ENCODE assay signal across 8 cellular contexts in genomic region chr15:66356359-66357236, GRCh38.
DNase-seq lines count a peak whose midpoint lies in the region; ATAC-seq lines count a peak whose summit lies in the region.

A gene with protein sequence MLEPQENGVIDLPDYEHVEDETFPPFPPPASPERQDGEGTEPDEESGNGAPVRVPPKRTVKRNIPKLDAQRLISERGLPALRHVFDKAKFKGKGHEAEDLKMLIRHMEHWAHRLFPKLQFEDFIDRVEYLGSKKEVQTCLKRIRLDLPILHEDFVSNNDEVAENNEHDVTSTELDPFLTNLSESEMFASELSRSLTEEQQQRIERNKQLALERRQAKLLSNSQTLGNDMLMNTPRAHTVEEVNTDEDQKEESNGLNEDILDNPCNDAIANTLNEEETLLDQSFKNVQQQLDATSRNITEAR (minus strand): TSS chr15:66356685. CDS start chr15:66352947, 3,738 bp downstream.

- H3K9me3 ChIP-seq in BLaER1, result no peaks in the 10 kb centered on the region

- peaks cover 27% of the 10 kb centered on the region for H3K36me3 ChIP-seq in BLaER1

- H4K20me1 ChIP-seq in BLaER1, result no peaks in the 10 kb centered on the region

- peak within 1 kb of the TSS; percentile 76 for H3K4me3 ChIP-seq in BLaER1

- peak within 1 kb of the TSS; percentile 94 for H3K9ac ChIP-seq in BLaER1

- peak within 1 kb of the TSS; percentile 86 for H3K4me2 ChIP-seq in BLaER1

- no peaks in the 10 kb centered on the region for H3K27me3 ChIP-seq in BLaER1

- H3K27ac ChIP-seq in BLaER1, result peak within 1 kb of the TSS; percentile 94
- H3K27ac ChIP-seq in cingulate gyrus (ENCODE audit: low read depth, low read length), result peak within 1 kb of the TSS; percentile 32

- peaks cover 19% of the 10 kb centered on the region for H3K4me1 ChIP-seq in BLaER1

- DNase-seq in NCI-H524 treated with DMSO at 0.1 percent for 48 hours (lab: John Stamatoyannopoulos, UW) (peak; percentile 87), kidney tubule cell (ENCODE audit: low spot score) (peak; percentile 94)
- peak; percentile 97 for DNase-seq in activated CD4-positive, alpha-beta T cell treated with anti-CD3 and anti-CD28 coated beads for 4 hours
- peak; percentile 91 to 92 for DNase-seq in stimulated activated CD4-positive, alpha-beta T cell treated with anti-CD3 and anti-CD28 coated beads, Interleukin-1b, Interleukin-23, amount 100 ng/mL, for 1 hour (ENCODE audit: low read depth in 2 of 2)

- ATAC-seq in GM19324 (IDR thresholded peaks at IDR 0.05; ENCODE audit: low FRiP score, unreplicated experiment) (peak; percentile 97), HG03460 (IDR thresholded peaks at IDR 0.05; ENCODE audit: unreplicated experiment) (peak; percentile 83)

Comparison
In these comparisons a context has a peak if more than half of its experiments do, and no peak if none do; other contexts are left out.
1. Peak in every context shown above with its lines: DNase-seq, ATAC-seq, H3K4me3 ChIP-seq and H3K27ac ChIP-seq.